Comparison of ENCODE assay signal across 15 cellular contexts in the genomic region with DNA sequence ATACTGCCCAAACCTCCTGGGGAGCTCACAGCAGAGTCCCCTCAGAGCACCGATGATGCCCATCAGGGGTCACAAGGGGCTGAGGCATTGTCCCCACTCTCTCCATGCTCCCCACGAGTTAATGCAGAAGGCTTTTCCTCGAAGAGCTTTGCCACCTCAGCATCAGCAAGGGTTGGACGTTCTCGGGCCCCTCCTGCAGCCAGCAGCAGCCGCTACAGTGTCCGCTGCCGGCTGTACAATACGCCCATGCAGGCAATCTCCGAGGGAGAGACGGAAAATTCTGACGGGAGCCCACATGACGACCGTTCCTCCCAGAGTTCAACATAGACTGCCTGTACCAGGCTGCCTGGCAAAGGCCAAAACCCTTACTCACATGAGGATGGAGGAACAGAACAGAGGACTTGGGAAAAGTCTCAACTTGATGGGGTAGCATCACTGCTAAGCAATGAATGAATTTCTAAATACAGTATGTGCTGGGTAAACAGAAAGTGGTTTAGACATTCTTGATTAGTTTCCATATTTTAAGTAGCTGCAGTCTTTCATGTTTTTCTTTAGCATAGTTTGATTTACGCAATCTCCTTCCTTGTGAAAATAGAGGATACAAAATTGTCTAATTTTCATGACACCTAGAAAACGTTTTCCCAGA.
"Had no signal": no experiment of that assay in that cellular context is flagged by ENCODE, and none has a peak within 500 bp of the region (broad histone marks: within the 10 kb centered on the region; RNA-seq: fewer than 3 reads in every experiment).

No MANE protein-coding gene starts in this region.

- H3K4me1 ChIP-seq: ascending aorta, heart right ventricle, left lung, vagina had no signal

- ATAC-seq: gastroesophageal sphincter; heart right ventricle; left lung; mucosa of descending colon; naive thymus-derived CD8-positive, alpha-beta T cell had no signal

- H3K4me3 ChIP-seq: ascending aorta, gastroesophageal sphincter, heart right ventricle, left lung, mucosa of descending colon, tibial nerve, vagina had no signal

- H3K36me3 ChIP-seq: heart right ventricle, left lung, neutrophil, tibial nerve, vagina had no signal

- DNase-seq: activated CD4-positive, alpha-beta T cell treated with anti-CD3 and anti-CD28 coated beads, Interleukin-2, amount 50 U/mL, for 1 hour; activated naive CD4-positive, alpha-beta T cell treated with Interleukin-2 at 50 U/mL for 16 hours; heart right ventricle; left lung; mammary epithelial cell; mucosa of descending colon; naive thymus-derived CD8-positive, alpha-beta T cell; stimulated activated CD4-positive, alpha-beta T cell treated with anti-CD3 and anti-CD28 coated beads, Interleukin-4, amount 100 ng/mL, for 1 hour; stimulated activated naive CD4-positive, alpha-beta T cell; substantia nigra had no signal

- H3K4me1 Mint-ChIP-seq: naive thymus-derived CD8-positive, alpha-beta T cell had no signal

- H3K27ac ChIP-seq: ascending aorta, gastroesophageal sphincter, heart right ventricle, left lung, neutrophil, tibial nerve, vagina had no signal

- H3K4me3 Mint-ChIP-seq: naive thymus-derived CD8-positive, alpha-beta T cell had no signal

- H3K36me3 Mint-ChIP-seq: naive thymus-derived CD8-positive, alpha-beta T cell had no signal

- H3K27me3 ChIP-seq: ascending aorta, gastroesophageal sphincter, tibial nerve, vagina had no signal

- H3K9me3 ChIP-seq: ascending aorta, gastroesophageal sphincter, heart right ventricle, left lung, mucosa of descending colon, neutrophil, tibial nerve, vagina had no signal

- H3K27ac Mint-ChIP-seq: naive thymus-derived CD8-positive, alpha-beta T cell had no signal
